Comparison of ENCODE assay signal across 13 cellular contexts in the genomic region with DNA sequence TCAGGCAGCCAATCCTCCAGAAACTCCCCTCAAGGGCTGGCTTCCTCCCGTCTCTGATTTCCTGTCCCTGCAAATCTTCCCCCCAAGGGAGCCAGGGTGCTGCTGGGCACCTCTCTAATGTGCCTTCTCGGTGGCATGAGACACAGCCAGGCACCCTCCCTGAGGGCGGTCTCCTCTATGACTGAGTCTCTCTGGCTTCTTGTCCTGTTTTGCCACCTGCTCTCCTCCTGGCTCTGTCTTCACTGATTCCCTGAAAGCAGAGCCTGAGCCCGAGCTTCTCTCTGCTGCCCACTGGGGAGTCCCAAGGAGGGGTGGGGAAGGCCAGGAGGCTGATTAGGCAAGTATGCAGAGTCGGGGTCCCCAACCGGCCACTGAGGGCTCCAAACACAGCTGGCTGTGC.
"Had no signal": no experiment of that assay in that cellular context is flagged by ENCODE, and none has a peak within 500 bp of the region (broad histone marks: within the 10 kb centered on the region; RNA-seq: fewer than 3 reads in every experiment).

No MANE protein-coding gene starts in this region.

- H3K9me3 ChIP-seq: ascending aorta, esophagus muscularis mucosa, mucosa of descending colon, thyroid gland had no signal

- ATAC-seq: activated T-cell treated with anti-CD3 and anti-CD28 coated beads, Interleukin-2, amount 50 U/mL, for 4 hours; left colon; mucosa of descending colon; natural killer cell had no signal

- H3K27me3 ChIP-seq: ascending aorta, thyroid gland had no signal

- H3K4me1 ChIP-seq: ascending aorta, thyroid gland had no signal

- H3K4me3 ChIP-seq: ascending aorta, esophagus muscularis mucosa, mucosa of descending colon, thyroid gland had no signal

- H3K36me3 ChIP-seq: ascending aorta, esophagus muscularis mucosa, thyroid gland had no signal

- DNase-seq: activated CD4-positive, alpha-beta T cell treated with anti-CD3 and anti-CD28 coated beads, Interleukin-2, amount 50 U/mL, for 48 hours; activated CD4-positive, CD25-positive, alpha-beta regulatory T cell treated with anti-CD3 and anti-CD28 coated beads, Interleukin-2, amount 50 U/mL, for 72 hours; activated gamma-delta T cell; activated naive CD8-positive, alpha-beta T cell treated with anti-CD3 and anti-CD28 coated beads for 36 hours; activated T-cell treated with anti-CD3 and anti-CD28 coated beads, Interleukin-2, amount 50 U/mL, for 4 hours; head of caudate nucleus; left colon; mammary epithelial cell; mucosa of descending colon; natural killer cell; thyroid gland had no signal

- H3K27ac ChIP-seq: ascending aorta, esophagus muscularis mucosa, thyroid gland had no signal
